ENCODE assay signal across 28 cellular contexts in genomic region chr11:119521551-119521950, GRCh38.
"Had no signal": no experiment of that assay in that cellular context is flagged by ENCODE, and none has a peak within 500 bp of the region (broad histone marks: within the 10 kb centered on the region; RNA-seq: fewer than 3 reads in every experiment).

No MANE protein-coding gene starts in this region.

- H3K27ac ChIP-seq: adrenal gland, body of pancreas, colonic mucosa, dorsolateral prefrontal cortex, gastroesophageal sphincter had no signal

- H3K4me1 Mint-ChIP-seq: activated CD4-positive, alpha-beta T cell treated with anti-CD3 and anti-CD28 coated beads for 36 hours; activated CD4-positive, alpha-beta T cell treated with anti-CD3 and anti-CD28 coated beads, Interleukin-2, amount 10 ng/mL, durations not matched to agents 24 days and 14 days; activated CD8-positive, alpha-beta memory T cell treated with anti-CD3 and anti-CD28 coated beads, Interleukin-2, amount 10 ng/mL, durations not matched to agents 7 days and 5 days; activated naive CD4-positive, alpha-beta T cell treated with anti-CD3 and anti-CD28 coated beads, Interleukin-2, amount 50 U/mL, for 24 hours; activated naive CD8-positive, alpha-beta T cell treated with anti-CD3 and anti-CD28 coated beads for 36 hours; activated naive CD8-positive, alpha-beta T cell treated with anti-CD3 and anti-CD28 coated beads, Interleukin-2, amount 50 U/mL, for 24 hours had no signal

- DNase-seq: activated CD4-positive, alpha-beta memory T cell treated with anti-CD3 and anti-CD28 coated beads for 36 hours; activated CD4-positive, alpha-beta T cell treated with anti-CD3 and anti-CD28 coated beads for 36 hours; activated CD4-positive, alpha-beta T cell treated with anti-CD3 and anti-CD28 coated beads, Interleukin-2, amount 10 ng/mL, durations not matched to agents 24 days and 14 days; activated CD4-positive, CD25-positive, alpha-beta regulatory T cell; activated CD4-positive, CD25-positive, alpha-beta regulatory T cell treated with anti-CD3 and anti-CD28 coated beads, Interleukin-2, amount 50 U/mL, for 72 hours; activated CD8-positive, alpha-beta memory T cell treated with anti-CD3 and anti-CD28 coated beads, Interleukin-2, amount 10 ng/mL, durations not matched to agents 7 days and 5 days; activated CD8-positive, alpha-beta memory T cell treated with anti-CD3 and anti-CD28 coated beads, Interleukin-2, amount 50 U/mL, for 4 hours; activated CD8-positive, alpha-beta T cell treated with anti-CD3 and anti-CD28 coated beads, Interleukin-2, amount 10 ng/mL, durations not matched to agents 7 days and 5 days; activated effector memory CD4-positive, alpha-beta T cell treated with anti-CD3 and anti-CD28 coated beads, Interleukin-2, amount 50 U/mL, for 16 hours; activated naive CD4-positive, alpha-beta T cell treated with anti-CD3 and anti-CD28 coated beads for 36 hours; activated naive CD8-positive, alpha-beta T cell treated with anti-CD3 and anti-CD28 coated beads for 36 hours; activated naive CD8-positive, alpha-beta T cell treated with anti-CD3 and anti-CD28 coated beads, Interleukin-2, amount 50 U/mL, for 24 hours; activated T-cell treated with anti-CD3 and anti-CD28 coated beads, Interleukin-2, amount 50 U/mL, for 1 hour; activated T-cell treated with anti-CD3 and anti-CD28 coated beads, Interleukin-2, amount 50 U/mL, for 48 hours; adrenal gland; amygdala; aorta; body of pancreas; colonic mucosa; dorsolateral prefrontal cortex; effector memory CD4-positive, alpha-beta T cell; endodermal cell; foreskin fibroblast; T-helper 2 cell had no signal

- H3K27ac Mint-ChIP-seq: activated CD4-positive, alpha-beta memory T cell treated with anti-CD3 and anti-CD28 coated beads for 36 hours; activated CD4-positive, alpha-beta T cell treated with anti-CD3 and anti-CD28 coated beads for 36 hours; activated CD4-positive, alpha-beta T cell treated with anti-CD3 and anti-CD28 coated beads, Interleukin-2, amount 10 ng/mL, durations not matched to agents 24 days and 14 days; activated CD8-positive, alpha-beta memory T cell treated with anti-CD3 and anti-CD28 coated beads, Interleukin-2, amount 10 ng/mL, durations not matched to agents 7 days and 5 days; activated CD8-positive, alpha-beta T cell treated with anti-CD3 and anti-CD28 coated beads, Interleukin-2, amount 10 ng/mL, durations not matched to agents 7 days and 5 days; activated naive CD4-positive, alpha-beta T cell treated with anti-CD3 and anti-CD28 coated beads for 36 hours; activated naive CD4-positive, alpha-beta T cell treated with anti-CD3 and anti-CD28 coated beads, Interleukin-2, amount 50 U/mL, for 24 hours; activated naive CD8-positive, alpha-beta T cell treated with anti-CD3 and anti-CD28 coated beads for 36 hours; activated naive CD8-positive, alpha-beta T cell treated with anti-CD3 and anti-CD28 coated beads, Interleukin-2, amount 50 U/mL, for 24 hours; activated T-helper 1 cell treated with anti-CD3 and anti-CD28 coated beads, Interleukin-12 subunit alpha, Interleukin-12 subunit beta, Interleukin-2, Interleukin-4 antibody, amounts not matched to agents 30 ng/mL and 10 ng/mL and 1 ng/mL, durations not matched to agents 14 hours and 24 hours and 36 hours; activated T-helper 2 cell treated with anti-CD3 and anti-CD28 coated beads, Interferon-gamma antibody, Interleukin-2, Interleukin-4, amounts not matched to agents 10 μg/mL and 5 μg/mL and 100 μg/mL, durations not matched to agents 14 hours and 24 hours and 36 hours; endodermal cell had no signal

- H3K36me3 ChIP-seq: adrenal gland, colonic mucosa, gastroesophageal sphincter had no signal

- H3K4me3 Mint-ChIP-seq: activated CD4-positive, alpha-beta memory T cell treated with anti-CD3 and anti-CD28 coated beads for 36 hours; activated CD4-positive, alpha-beta T cell treated with anti-CD3 and anti-CD28 coated beads for 36 hours; activated CD4-positive, alpha-beta T cell treated with anti-CD3 and anti-CD28 coated beads, Interleukin-2, amount 10 ng/mL, durations not matched to agents 24 days and 14 days; activated CD8-positive, alpha-beta memory T cell treated with anti-CD3 and anti-CD28 coated beads, Interleukin-2, amount 10 ng/mL, durations not matched to agents 7 days and 5 days; activated CD8-positive, alpha-beta T cell treated with anti-CD3 and anti-CD28 coated beads, Interleukin-2, amount 10 ng/mL, durations not matched to agents 7 days and 5 days; activated naive CD4-positive, alpha-beta T cell treated with anti-CD3 and anti-CD28 coated beads for 36 hours; activated naive CD4-positive, alpha-beta T cell treated with anti-CD3 and anti-CD28 coated beads, Interleukin-2, amount 50 U/mL, for 24 hours; activated naive CD8-positive, alpha-beta T cell treated with anti-CD3 and anti-CD28 coated beads for 36 hours; activated naive CD8-positive, alpha-beta T cell treated with anti-CD3 and anti-CD28 coated beads, Interleukin-2, amount 50 U/mL, for 24 hours; activated T-helper 1 cell treated with anti-CD3 and anti-CD28 coated beads, Interleukin-12 subunit alpha, Interleukin-12 subunit beta, Interleukin-2, Interleukin-4 antibody, amounts not matched to agents 30 ng/mL and 10 ng/mL and 1 ng/mL, durations not matched to agents 14 hours and 24 hours and 36 hours; endodermal cell had no signal

- H3K4me3 ChIP-seq: adrenal gland, body of pancreas, colonic mucosa, dorsolateral prefrontal cortex, gastroesophageal sphincter had no signal

- H3K36me3 Mint-ChIP-seq: activated CD4-positive, alpha-beta memory T cell treated with anti-CD3 and anti-CD28 coated beads for 36 hours; activated CD8-positive, alpha-beta memory T cell treated with anti-CD3 and anti-CD28 coated beads, Interleukin-2, amount 10 ng/mL, durations not matched to agents 7 days and 5 days; activated naive CD4-positive, alpha-beta T cell treated with anti-CD3 and anti-CD28 coated beads, Interleukin-2, amount 50 U/mL, for 24 hours; activated naive CD8-positive, alpha-beta T cell treated with anti-CD3 and anti-CD28 coated beads for 36 hours had no signal

- H3K9me3 Mint-ChIP-seq: activated CD4-positive, alpha-beta memory T cell treated with anti-CD3 and anti-CD28 coated beads for 36 hours; activated CD4-positive, alpha-beta T cell treated with anti-CD3 and anti-CD28 coated beads, Interleukin-2, amount 10 ng/mL, durations not matched to agents 24 days and 14 days; activated naive CD4-positive, alpha-beta T cell treated with anti-CD3 and anti-CD28 coated beads for 36 hours; activated naive CD4-positive, alpha-beta T cell treated with anti-CD3 and anti-CD28 coated beads, Interleukin-2, amount 50 U/mL, for 24 hours; activated naive CD8-positive, alpha-beta T cell treated with anti-CD3 and anti-CD28 coated beads for 36 hours; activated naive CD8-positive, alpha-beta T cell treated with anti-CD3 and anti-CD28 coated beads, Interleukin-2, amount 50 U/mL, for 24 hours; activated T-helper 1 cell treated with anti-CD3 and anti-CD28 coated beads, Interleukin-12 subunit alpha, Interleukin-12 subunit beta, Interleukin-2, Interleukin-4 antibody, amounts not matched to agents 30 ng/mL and 10 ng/mL and 1 ng/mL, durations not matched to agents 14 hours and 24 hours and 36 hours; activated T-helper 2 cell treated with anti-CD3 and anti-CD28 coated beads, Interferon-gamma antibody, Interleukin-2, Interleukin-4, amounts not matched to agents 10 μg/mL and 5 μg/mL and 100 μg/mL, durations not matched to agents 14 hours and 24 hours and 36 hours; endodermal cell had no signal

- H3K9me3 ChIP-seq: adrenal gland, body of pancreas, colonic mucosa, gastroesophageal sphincter had no signal

- H3K4me1 ChIP-seq: adrenal gland, body of pancreas, colonic mucosa, gastroesophageal sphincter had no signal

- H3K27me3 ChIP-seq: adrenal gland, body of pancreas, colonic mucosa, dorsolateral prefrontal cortex had no signal
